ENCODE assay signal across 8 cellular contexts in genomic region chr6:18264338-18265098, GRCh38. TPM values are rescaled to one million over a fixed set of nuclear protein-coding genes. Genes with fewer than 3 reads are reported as not detected.
DNase-seq lines count a peak whose midpoint lies in the region; ATAC-seq lines count a peak whose summit lies in the region.

Gene DEK, minus strand, starts transcription at chr6:18264530. Its CDS starts 543 bp downstream, at chr6:18263987.

- 0 to 2% methylated on average over 62 to 68 of the region's 102 CpGs for WGBS in mesodermal cell (ENCODE audit: insufficient coverage in 2 of 2), 2 experiments

- H3K27me3 ChIP-seq in HUES48 (ENCODE audit: control insufficient read depth, insufficient read depth, low read length) = no peaks in the 10 kb centered on the region
- H3K27me3 ChIP-seq in NT2/D1 (ENCODE audit: insufficient read depth, insufficient read length) = peaks cover 2% of the 10 kb centered on the region

- H3K4me3 ChIP-seq in HUES48 (ENCODE audit: low read depth, low read length) (peak within 1 kb of the TSS; percentile 91), NT2/D1 (ENCODE audit: insufficient read length, low read depth) (peak within 1 kb of the TSS; percentile 84), mesodermal cell (ENCODE audit: extremely low read depth, insufficient read depth, low read length, poor library complexity, severe bottlenecking) (peak within 1 kb of the TSS; percentile 95)

- H3K9me3 ChIP-seq in HUES48 (ENCODE audit: control insufficient read depth, insufficient read depth, low read length) (no peaks in the 10 kb centered on the region), NT2/D1 (ENCODE audit: insufficient read depth, low read length) (peaks cover 13% of the 10 kb centered on the region; the same call in 1 of the 2 replicates), mesodermal cell (ENCODE audit: control insufficient read depth, low read length) (peaks cover 11% of the 10 kb centered on the region)

- H3K4me1 ChIP-seq in HUES48 (ENCODE audit: control insufficient read depth, insufficient read depth, low read length) (peaks cover 19% of the 10 kb centered on the region), NT2/D1 (ENCODE audit: insufficient read depth, insufficient read length) (no peaks in the 10 kb centered on the region), mesodermal cell (ENCODE audit: control insufficient read depth, insufficient read depth, low read length, poor library complexity, severe bottlenecking) (peaks cover 20% of the 10 kb centered on the region)

- DNase-seq in COR-L47 (lab: John Stamatoyannopoulos, UW) = peak; percentile 92
- DNase-seq in NT2/D1 (ENCODE audit: low read depth, low spot score) = peak; percentile 46
- DNase-seq in activated CD8-positive, alpha-beta memory T cell treated with anti-CD3 and anti-CD28 coated beads, Interleukin-2, amount 50 U/mL, for 1 hour (ENCODE audit: extremely low read depth) = peak; percentile 77
- peak; percentile 58 for DNase-seq in stimulated activated CD8-positive, alpha-beta memory T cell treated with anti-CD3 and anti-CD28 coated beads, Interleukin-15, amount 100 ng/mL, for 24 hours (ENCODE audit: low read depth)

- ATAC-seq in GM21367 (IDR thresholded peaks at IDR 0.05; ENCODE audit: unreplicated experiment) = peak; percentile 28

- H3K36me3 ChIP-seq in HUES48 (ENCODE audit: control insufficient read depth, insufficient read depth, low read length) (peaks cover 24% of the 10 kb centered on the region), NT2/D1 (ENCODE audit: insufficient read depth, insufficient read length, low read length) (peaks cover 32% of the 10 kb centered on the region), mesodermal cell (ENCODE audit: control insufficient read depth, insufficient read depth, low read length) (peaks cover 31% of the 10 kb centered on the region)

- H3K9ac ChIP-seq in HUES48 (ENCODE audit: low read depth, low read length) (peak within 1 kb of the TSS; percentile 99), NT2/D1 (ENCODE audit: insufficient read length, low read depth) (peak within 1 kb of the TSS; percentile 93)

- in situ Hi-C loops in endometrial microvascular endothelial cells (cut with HindIII; ENCODE audit: inconsistent ontology term, low pct_unique_long_range_greater_than_20kb, low sequenced_read_pairs) = no loop called here

- H3K27ac ChIP-seq in HUES48 (ENCODE audit: low read depth, low read length) (peak within 1 kb of the TSS; percentile 97), mesodermal cell (ENCODE audit: low read depth, low read length, severe bottlenecking) (peak within 1 kb of the TSS; percentile 95)

RNA-seq across cellular contexts. Expression of gene DEK, which starts in this region (rescaled TPM):
- 92.3 TPM for total RNA-seq in endometrial microvascular endothelial cells (ENCODE audit: inconsistent ontology term)
- polyA plus RNA-seq in mesodermal cell (2013, experiment 1 of 2) = 91.5 TPM
- 129 TPM for polyA plus RNA-seq in mesodermal cell (2013, experiment 2 of 2)

Comparison
In these comparisons a context has a peak if more than half of its experiments do, and no peak if none do; other contexts are left out.
1. Peak in every context shown above with its lines: DNase-seq, ATAC-seq, H3K4me3 ChIP-seq and H3K27ac ChIP-seq.